Comparison of ENCODE assay signal across 8 cellular contexts in the genomic region with DNA sequence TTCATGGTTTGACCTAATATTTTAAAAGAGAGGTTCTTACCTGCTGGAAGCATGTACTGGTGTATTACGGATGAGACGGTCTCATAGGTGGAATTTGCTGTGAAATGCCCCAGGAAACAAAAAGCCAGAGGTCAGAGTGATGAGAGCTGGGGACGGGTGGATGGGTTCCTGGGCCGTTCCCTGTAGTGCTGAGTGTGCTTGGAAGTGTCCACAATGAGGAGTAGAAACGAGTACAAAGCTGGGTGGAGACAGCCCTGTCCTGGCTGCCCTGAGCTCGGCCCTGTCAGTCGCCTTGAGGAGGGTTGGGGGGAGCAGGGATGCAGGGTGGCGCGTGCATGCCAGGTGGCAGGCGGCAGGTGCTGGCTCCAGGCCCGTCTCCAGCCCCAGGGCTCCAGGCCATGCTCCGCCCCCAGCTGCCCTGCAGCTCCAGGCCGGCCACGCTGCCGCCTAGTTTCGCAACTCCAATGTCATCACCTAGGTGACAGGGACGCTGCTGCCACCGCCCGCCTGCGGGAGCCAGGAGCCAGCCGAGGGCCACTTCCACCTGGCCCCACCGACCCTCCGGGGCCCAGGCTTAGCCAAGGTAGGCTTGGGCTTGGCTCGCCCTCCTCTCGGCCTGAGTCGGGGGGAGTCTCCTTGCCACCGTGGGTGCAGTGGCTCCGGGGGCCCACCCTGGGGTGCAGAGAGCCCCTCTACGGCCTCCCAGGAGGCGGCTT. TPM values are rescaled to one million over a fixed set of nuclear protein-coding genes. Genes with fewer than 3 reads are reported as not detected.
DNase-seq lines count a peak whose midpoint lies in the region; ATAC-seq and TF ChIP-seq lines count a peak whose summit lies in the region.

No MANE protein-coding gene starts in this region.

- ATAC-seq in GM21717 (IDR thresholded peaks at IDR 0.05; ENCODE audit: unreplicated experiment) (no peak), HG02763 (IDR thresholded peaks at IDR 0.05; ENCODE audit: unreplicated experiment) (no peak)

- DNase-seq in GM04504 (ENCODE audit: low read depth) (peak; percentile 4), NCI-H748 (lab: John Stamatoyannopoulos, UW; ENCODE audit: unreplicated experiment) (peak; percentile 95), fibroblast of villous mesenchyme (ENCODE audit: low read depth) (peak; percentile 28), retina (peak; percentile 78), dedifferentiated amniotic fluid mesenchymal stem cell (ENCODE audit: extremely low spot score) (no peak)
- DNase-seq in activated T-cell treated with anti-CD3 and anti-CD28 coated beads, Interleukin-2, amount 50 U/mL, for 1 hour = no peak

- no peak for TF ChIP-seq CTCF in fibroblast of villous mesenchyme (IDR thresholded peaks at IDR 0.05; ENCODE audit: insufficient read depth, low read depth, low read length)

- no peak overlapping the region for H3K4me3 ChIP-seq in fibroblast of villous mesenchyme (ENCODE audit: low read depth, low read length)

RNA-seq across cellular contexts. Expression of a gene that starts 16.4 kb away (rescaled TPM):
- not detected in 2 replicates for total RNA-seq in fibroblast of villous mesenchyme

RNA-seq across cellular contexts. Expression of a gene that starts 18.8 kb away (rescaled TPM):
- 9.7 and 12.5 TPM in 2 replicates for total RNA-seq in fibroblast of villous mesenchyme

RNA-seq across cellular contexts. Expression of a gene that starts 43.9 kb away (rescaled TPM):
- total RNA-seq in fibroblast of villous mesenchyme = 19.4 and 20.3 TPM in 2 replicates

RNA-seq across cellular contexts. Expression of a gene that starts 57.4 kb away (rescaled TPM):
- total RNA-seq in fibroblast of villous mesenchyme = 2.2 and 7.1 TPM in 2 replicates

Comparison
In these comparisons a context has a peak if more than half of its experiments do, and no peak if none do; other contexts are left out.
1. DNase-seq: peak in GM04504 (single experiment), NCI-H748 (single experiment), fibroblast of villous mesenchyme (single experiment) and retina (single experiment); none in dedifferentiated amniotic fluid mesenchymal stem cell (single experiment) and activated T-cell treated with anti-CD3 and anti-CD28 coated beads, Interleukin-2, amount 50 U/mL, for 1 hour (single experiment).